Comparison of ENCODE assay signal across 8 cellular contexts in the genomic region with DNA sequence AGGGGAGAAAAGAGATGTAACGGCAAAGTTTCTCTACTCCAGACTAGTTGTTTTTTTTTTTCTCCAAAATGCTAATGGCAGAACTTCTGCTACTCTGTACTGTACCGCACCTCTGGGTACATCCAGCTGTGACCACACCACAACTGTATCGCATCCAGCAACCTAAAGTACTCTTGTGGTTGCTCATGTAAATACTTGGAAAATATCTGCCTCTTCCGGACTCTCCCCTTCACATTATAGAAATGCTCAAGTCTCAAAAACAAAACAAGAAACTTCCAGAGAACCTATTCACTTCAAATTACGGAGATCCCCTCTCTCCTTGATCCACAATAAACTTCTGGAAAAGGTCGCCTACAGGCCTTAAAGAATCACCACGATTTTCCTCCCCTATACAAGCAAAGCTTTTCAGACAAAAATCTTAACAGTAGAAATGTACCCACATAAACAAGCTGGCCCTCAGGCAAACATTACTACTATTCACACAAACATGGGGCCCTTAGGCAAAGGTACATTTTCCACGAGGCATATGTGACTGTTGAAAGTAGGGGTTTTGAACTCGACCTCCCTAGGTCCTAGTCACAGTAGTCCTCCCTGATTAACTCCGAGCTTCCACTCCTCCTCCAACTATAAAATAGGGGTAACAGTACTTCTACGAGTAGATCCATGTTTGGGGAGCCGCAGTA.
DNase-seq lines count a peak whose midpoint lies in the region; ATAC-seq and TF ChIP-seq lines count a peak whose summit lies in the region.

No MANE protein-coding gene starts in this region.

- peaks cover 0 to 71% (median 58%) of the 10 kb centered on the region in 4 donors for H3K4me1 ChIP-seq in sigmoid colon

- TF ChIP-seq CTCF in fibroblast of mammary gland (conservative IDR thresholded peaks at IDR 0.05; ENCODE audit: control insufficient read depth, insufficient read depth, low read depth, low read length) (no peak), sigmoid colon (IDR thresholded peaks at IDR 0.05) (no peak)

- H3K4me3 Mint-ChIP-seq in T-helper 17 cell, result peak overlapping the region; percentile 98

- DNase-seq in GM04503 (ENCODE audit: low read depth), result peak; percentile 8
- no peak for DNase-seq in T-helper 17 cell
- peak; percentile 69 for DNase-seq in fibroblast of mammary gland (ENCODE audit: low read depth)
- DNase-seq in sigmoid colon, result no peak
- DNase-seq in NCI-H1417 (lab: John Stamatoyannopoulos, UW), result no peak
- no peak for DNase-seq in AG20443 (ENCODE audit: low spot score)
- no peak for DNase-seq in pons (ENCODE audit: low spot score)
- no peak for DNase-seq in glomerular visceral epithelial cell (ENCODE audit: extremely low spot score)

- H3K27ac ChIP-seq in sigmoid colon, result peak overlapping the region; percentile 95 to 100 (median 98)

- H3K4me3 ChIP-seq in fibroblast of mammary gland (ENCODE audit: control insufficient read depth, low read depth, low read length) (peak overlapping the region; percentile 51), sigmoid colon (peak overlapping the region; percentile 50 to 98 (median 80))

- H3K36me3 Mint-ChIP-seq in T-helper 17 cell (ENCODE audit: low read depth), result peaks cover 23% of the 10 kb centered on the region

- WGBS in sigmoid colon, 2 donors, result 66 to 69% methylated on average over 12 of the region's 12 CpGs

- intact Hi-C loops in sigmoid colon (cut with DNase I), result loop anchor here (5.0 kb wide), 4 partner anchors 32 to 323 kb away; no protein-coding TSS in a partner anchor

- no peak for TF ChIP-seq POLR2A in sigmoid colon (IDR thresholded peaks at IDR 0.05)

- no peak for TF ChIP-seq EP300 in sigmoid colon (IDR thresholded peaks at IDR 0.05)

- H3K9me3 ChIP-seq in T-helper 17 cell (ENCODE audit: control insufficient read depth, low read length, poor library complexity, severe bottlenecking), result no peaks in the 10 kb centered on the region
- no peaks in the 10 kb centered on the region for H3K9me3 ChIP-seq in sigmoid colon

- no peak for ATAC-seq in T-helper 17 cell

- no peaks in the 10 kb centered on the region for H3K27me3 Mint-ChIP-seq in T-helper 17 cell

- no peaks in the 10 kb centered on the region for H3K27me3 ChIP-seq in sigmoid colon

- peaks cover 0 to 3% (median 0%) of the 10 kb centered on the region in 4 donors for H3K36me3 ChIP-seq in sigmoid colon

- H3K4me1 Mint-ChIP-seq in T-helper 17 cell, result peaks cover 75% of the 10 kb centered on the region

- H3K27ac Mint-ChIP-seq in T-helper 17 cell, result peak overlapping the region; percentile 99

Comparison
In these comparisons a context has a peak if more than half of its experiments do, and no peak if none do; other contexts are left out.
1. DNase-seq: peak in GM04503 (single experiment) and fibroblast of mammary gland (single experiment); none in T-helper 17 cell (0 of 3), sigmoid colon (single experiment), NCI-H1417 (0 of 3), AG20443 (single experiment), pons (single experiment) and glomerular visceral epithelial cell (single experiment).